35 cellular contexts compared by ENCODE assay signal in genomic region chr17:50462446-50462845, GRCh38. TPM values are rescaled to one million over a fixed set of nuclear protein-coding genes. Genes with fewer than 3 reads are reported as not detected.
"Had no signal": no experiment of that assay in that cellular context is flagged by ENCODE, and none has a peak within 500 bp of the region (broad histone marks: within the 10 kb centered on the region; RNA-seq: fewer than 3 reads in every experiment).

No MANE protein-coding gene starts in this region.

- DNase-seq: activated CD4-positive, alpha-beta T cell treated with anti-CD3 and anti-CD28 coated beads for 4 hours; activated CD4-positive, alpha-beta T cell treated with anti-CD3 and anti-CD28 coated beads, Interleukin-2, amount 50 U/mL, for 4 hours; activated naive CD4-positive, alpha-beta T cell; activated naive CD8-positive, alpha-beta T cell treated with anti-CD3 and anti-CD28 coated beads for 36 hours; activated T-cell treated with anti-CD3 and anti-CD28 coated beads for 4 hours; activated T-cell treated with anti-CD3 and anti-CD28 coated beads, Interleukin-2, amount 50 U/mL, for 72 hours; adrenal gland; body of pancreas; dermis blood vessel endothelial cell; effector CD8-positive, alpha-beta T cell; esophagus squamous epithelium; foreskin melanocyte; heart right ventricle; kidney glomerular epithelial cell; left lung; mesendoderm; small intestine; stimulated activated CD4-positive, alpha-beta T cell treated with anti-CD3 and anti-CD28 coated beads, Interleukin-4, amount 100 ng/mL, for 24 hours; stimulated activated naive CD8-positive, alpha-beta T cell treated with anti-CD3 and anti-CD28 coated beads, Interleukin-15, amount 100 ng/mL, for 72 hours; uterus had no signal

- H3K27ac ChIP-seq: adrenal gland, body of pancreas, epithelial cell of prostate, esophagus squamous epithelium, heart right ventricle, left lung, uterus, VCaP had no signal

- FAIRE-seq: colon, endometrium, small intestine, TTC549 had no signal

- H3K27me3 ChIP-seq: adrenal gland, body of pancreas, uterus had no signal

- H3K4me3 ChIP-seq: adrenal gland, body of pancreas, esophagus squamous epithelium, heart right ventricle, left lung, lung, mucosa of descending colon, uterus had no signal

- H3K9me3 ChIP-seq: adrenal gland, body of pancreas, esophagus squamous epithelium, heart right ventricle, left lung, mucosa of descending colon, uterus had no signal

- ATAC-seq: activated T-cell treated with anti-CD3 and anti-CD28 coated beads, Interleukin-2, amount 50 U/mL, for 72 hours; body of pancreas; heart right ventricle; left lung; mucosa of descending colon; sciatic nerve; stimulated activated effector memory CD8-positive, alpha-beta T cell treated with anti-CD3 and anti-CD28 coated beads, Interleukin-12 subunit alpha, Interleukin-12 subunit beta, amount 100 ng/mL, for 72 hours had no signal

- H3K4me1 ChIP-seq: heart right ventricle, left lung, uterus had no signal

- H3K36me3 ChIP-seq: uterus had no signal

RNA-seq across cellular contexts. Expression of gene CHAD, which starts 6.2 kb away (rescaled TPM):
- total RNA-seq: activated naive CD8-positive, alpha-beta T cell treated with anti-CD3 and anti-CD28 coated beads for 36 hours; activated T-cell treated with anti-CD3 and anti-CD28 coated beads, Interleukin-2, amount 50 U/mL, for 72 hours; dermis blood vessel endothelial cell; glomerular endothelial cell; myocyte; natural killer cell treated with Interleukin-12 subunit alpha and Interleukin-12 subunit beta and Interleukin-15 and Interleukin-18, amount 100 ng/mL, for 72 hours; osteocyte; progenitor cell of endocrine pancreas; renal cortical epithelial cell; sciatic nerve; uterus had no signal
